Comparison of ENCODE assay signal across 16 cellular contexts in genomic region chr17:9979463-9979995, GRCh38.
DNase-seq lines count a peak whose midpoint lies in the region; ATAC-seq and TF ChIP-seq lines count a peak whose summit lies in the region.
"Had no signal": no experiment of that assay in that cellular context is flagged by ENCODE, and none has a peak within 500 bp of the region (broad histone marks: within the 10 kb centered on the region; RNA-seq: fewer than 3 reads in every experiment).

No MANE protein-coding gene starts in this region.

- H4K8ac ChIP-seq in neuronal stem cell (ENCODE audit: low read depth, low read length) = peak overlapping the region; percentile 75

- H4K20me1 ChIP-seq in BLaER1 (no peaks in the 10 kb centered on the region; the same call in 1 of the 2 replicates), Karpas-422 (ENCODE audit: insufficient read depth, low read depth, low read length) (peaks cover 14% of the 10 kb centered on the region; the same call in 1 of the 2 replicates), MM.1S (ENCODE audit: insufficient read depth, low read length) (no peaks in the 10 kb centered on the region)

- no peak overlapping the region for H3K4ac ChIP-seq in neuronal stem cell (ENCODE audit: low read length)

- no peak overlapping the region for H3K14ac ChIP-seq in neuronal stem cell (ENCODE audit: low read length)

- peak overlapping the region; percentile 67 for H3K4me2 ChIP-seq in BLaER1
- H3K4me2 ChIP-seq in Karpas-422 (ENCODE audit: low read depth, low read length, poor library complexity, severe bottlenecking) = no peak overlapping the region
- H3K4me2 ChIP-seq in neuronal stem cell (ENCODE audit: insufficient read depth, low read length, poor library complexity, severe bottlenecking) = no peak overlapping the region
- H3K4me2 ChIP-seq in MM.1S (ENCODE audit: low read depth, low read length) = no peak overlapping the region

- H2BK5ac ChIP-seq in neuronal stem cell (ENCODE audit: low read length) = no peak overlapping the region

- H3K27me3 ChIP-seq in BLaER1 (no peaks in the 10 kb centered on the region), Karpas-422 (ENCODE audit: low read length) (no peaks in the 10 kb centered on the region), neuronal stem cell (ENCODE audit: control insufficient read depth in 3 of 3, insufficient read depth in 3 of 3, low read depth in 1 of 3, low read length in 3 of 3) (no peaks in the 10 kb centered on the region), MM.1S (replicated peaks; ENCODE audit: insufficient read depth, low read length) (no peaks in the 10 kb centered on the region)

- H4K91ac ChIP-seq in neuronal stem cell (ENCODE audit: low read depth, low read length, poor library complexity) = no peak overlapping the region

- no peak overlapping the region for H2BK12ac ChIP-seq in neuronal stem cell (ENCODE audit: low read length)

- no peak for TF ChIP-seq CTCF in fibroblast of mammary gland (conservative IDR thresholded peaks at IDR 0.05; ENCODE audit: control insufficient read depth, insufficient read depth, low read depth, low read length)
- no peak for TF ChIP-seq CTCF in MM.1S (IDR thresholded peaks at IDR 0.05; ENCODE audit: low read length)

- H3K27ac ChIP-seq in BLaER1 (peak overlapping the region; percentile 64), Karpas-422 (ENCODE audit: low read length) (peak overlapping the region; percentile 26; the same call in 1 of the 2 replicates), neuronal stem cell (replicated peaks; ENCODE audit: low read length) (no peak overlapping the region), MM.1S (ENCODE audit: low read length) (no peak overlapping the region)

- H3K36me3 ChIP-seq in BLaER1 = peaks cover 50% of the 10 kb centered on the region
- peaks cover 36% of the 10 kb centered on the region for H3K36me3 ChIP-seq in Karpas-422 (ENCODE audit: insufficient read depth, low read length)
- H3K36me3 ChIP-seq in neuronal stem cell (replicated peaks in 1 of 2; ENCODE audit: control insufficient read depth in 2 of 2, insufficient read depth in 2 of 2, low read length in 2 of 2) = no peaks in the 10 kb centered on the region
- no peaks in the 10 kb centered on the region for H3K36me3 ChIP-seq in MM.1S (replicated peaks; ENCODE audit: insufficient read depth, low read length)

- H3K79me2 ChIP-seq in Karpas-422 (ENCODE audit: low read length) (peaks cover 85% of the 10 kb centered on the region), MM.1S (ENCODE audit: low read length) (no peaks in the 10 kb centered on the region)

- H3K4me1 ChIP-seq in BLaER1 (peaks cover 66% of the 10 kb centered on the region), Karpas-422 (ENCODE audit: low read length) (peaks cover 65% of the 10 kb centered on the region), neuronal stem cell (ENCODE audit: control insufficient read depth in 2 of 2, insufficient read depth in 1 of 2, low read depth in 1 of 2, low read length in 2 of 2) (peaks cover 0 to 4% of the 10 kb centered on the region in 2 donors), MM.1S (ENCODE audit: low read length) (no peaks in the 10 kb centered on the region)

- peak overlapping the region; percentile 28 for H2BK15ac ChIP-seq in neuronal stem cell (ENCODE audit: low read length)

- H3F3A ChIP-seq in MM.1S (ENCODE audit: insufficient read depth, low read length) = no peaks in the 10 kb centered on the region

- H3K4me3 ChIP-seq in BLaER1 (no peak overlapping the region), Karpas-422 (ENCODE audit: low read length) (no peak overlapping the region), fibroblast of mammary gland (ENCODE audit: control insufficient read depth, low read depth, low read length) (no peak overlapping the region), neuronal stem cell (ENCODE audit: low read length in 2 of 2) (no peak overlapping the region), MM.1S (ENCODE audit: low read length) (no peak overlapping the region)

- WGBS in neuronal stem cell (ENCODE audit: extremely low coverage in 2 of 2, insufficient read length in 2 of 2, insufficient replicate concordance in 1 of 2), 2 donors = no CpG with 5 or more reads among the region's 13 CpGs

- H3K79me1 ChIP-seq in neuronal stem cell (ENCODE audit: low read depth, low read length) = no peaks in the 10 kb centered on the region

- H3K9me2 ChIP-seq in Karpas-422 (replicated peaks; ENCODE audit: insufficient read depth, low read length) = no peaks in the 10 kb centered on the region
- no peaks in the 10 kb centered on the region for H3K9me2 ChIP-seq in MM.1S (replicated peaks; ENCODE audit: insufficient read depth, low read length)

- H3K9ac ChIP-seq in BLaER1 (peak overlapping the region; percentile 40; the same call in 1 of the 2 replicates), Karpas-422 (ENCODE audit: low read length) (peak overlapping the region; percentile 24; the same call in 1 of the 2 replicates), neuronal stem cell (ENCODE audit: low read depth, low read length, poor library complexity) (no peak overlapping the region), MM.1S (ENCODE audit: low read length) (no peak overlapping the region)

- no peaks in the 10 kb centered on the region for H3K9me3 ChIP-seq in BLaER1
- H3K9me3 ChIP-seq in Karpas-422 (ENCODE audit: low read length) = no peaks in the 10 kb centered on the region
- H3K9me3 ChIP-seq in neuronal stem cell (replicated peaks in 1 of 2; ENCODE audit: control insufficient read depth in 2 of 2, insufficient read depth in 1 of 2, low read depth in 1 of 2, low read length in 2 of 2) = no peaks in the 10 kb centered on the region
- H3K9me3 ChIP-seq in MM.1S (replicated peaks; ENCODE audit: insufficient read depth, low read length) = no peaks in the 10 kb centered on the region

- peak overlapping the region; percentile 3 for H2AK5ac ChIP-seq in neuronal stem cell (ENCODE audit: low read depth, low read length)

- H3K18ac ChIP-seq in neuronal stem cell (ENCODE audit: low read length) = peak overlapping the region; percentile 80

- no peak overlapping the region for H2AFZ ChIP-seq in Karpas-422 (ENCODE audit: low read length)
- no peak overlapping the region for H2AFZ ChIP-seq in neuronal stem cell (ENCODE audit: low read length)
- no peak overlapping the region for H2AFZ ChIP-seq in MM.1S (ENCODE audit: low read length)

- DNase-seq in Karpas-422 (no peak), fibroblast of mammary gland (ENCODE audit: low read depth) (peak; percentile 46), neuronal stem cell (ENCODE audit: low spot score) (no peak), MM.1S (no peak), NCI-H1694 treated with DMSO at 0.1 percent for 48 hours (lab: John Stamatoyannopoulos, UW) (no peak)
- DNase-seq: CD8-positive, alpha-beta T cell; GOT3; NCI-H146; NCI-H2107; NCI-H345; NCI-H69; NK-92 treated with Interleukin-12 subunit alpha and Interleukin-12 subunit beta, amount 100 ng/mL, for 24 hours; OCI-M1 had no signal

- H2BK120ac ChIP-seq in neuronal stem cell (ENCODE audit: low read depth, low read length) = no peak overlapping the region

- no peak for ATAC-seq in HG02571 (IDR thresholded peaks at IDR 0.05; ENCODE audit: unreplicated experiment)
- no peak for ATAC-seq in GM21529 (IDR thresholded peaks at IDR 0.05; ENCODE audit: unreplicated experiment)
- ATAC-seq: CD8-positive, alpha-beta T cell had no signal

- no peak overlapping the region for H3K23ac ChIP-seq in neuronal stem cell (ENCODE audit: low read depth, low read length, poor library complexity)

Comparison
In these comparisons a context has a peak if more than half of its experiments do, and no peak if none do; other contexts are left out.
1. H3K27ac ChIP-seq: peak in BLaER1 (single experiment) and Karpas-422 (single experiment); none in neuronal stem cell (single experiment) and MM.1S (single experiment).
2. H3K9ac ChIP-seq: peak in BLaER1 (single experiment) and Karpas-422 (single experiment); none in neuronal stem cell (single experiment) and MM.1S (single experiment).